11 cellular contexts compared by ENCODE assay signal in genomic region chr19:7699422-7700127, GRCh38. TPM values are rescaled to one million over a fixed set of nuclear protein-coding genes. Genes with fewer than 3 reads are reported as not detected.
DNase-seq lines count a peak whose midpoint lies in the region; ATAC-seq lines count a peak whose summit lies in the region.
"Had no signal": no experiment of that assay in that cellular context is flagged by ENCODE, and none has a peak within 500 bp of the region (broad histone marks: within the 10 kb centered on the region; RNA-seq: fewer than 3 reads in every experiment).

No MANE protein-coding gene starts in this region.

- peaks cover 23% of the 10 kb centered on the region for H3K4me1 Mint-ChIP-seq in activated CD4-positive, alpha-beta T cell treated with anti-CD3 and anti-CD28 coated beads for 36 hours
- H3K4me1 Mint-ChIP-seq in activated CD4-positive, alpha-beta T cell treated with anti-CD3 and anti-CD28 coated beads, Interleukin-2, amount 10 ng/mL, durations not matched to agents 7 days and 5 days: peaks cover 5% of the 10 kb centered on the region
- H3K4me1 Mint-ChIP-seq in activated T-helper 17 cell treated with anti-CD3 and anti-CD28 coated beads, Interleukin-2, amount 50 U/mL, for 72 hours: peaks cover 14% of the 10 kb centered on the region

- peak; percentile 78 for ATAC-seq in activated CD4-positive, alpha-beta T cell treated with anti-CD3 and anti-CD28 coated beads for 36 hours
- ATAC-seq in activated T-helper 17 cell treated with anti-CD3 and anti-CD28 coated beads, Interleukin-2, amount 50 U/mL, for 72 hours (replicated peaks): peak; percentile 90
- no peak for ATAC-seq in HG03175 (IDR thresholded peaks at IDR 0.05; ENCODE audit: unreplicated experiment)
- ATAC-seq in GM21786 (IDR thresholded peaks at IDR 0.05; ENCODE audit: unreplicated experiment): no peak

- H3K27ac Mint-ChIP-seq in activated CD4-positive, alpha-beta T cell treated with anti-CD3 and anti-CD28 coated beads for 36 hours: peak overlapping the region; percentile 39
- H3K27ac Mint-ChIP-seq in activated CD4-positive, alpha-beta T cell treated with anti-CD3 and anti-CD28 coated beads, Interleukin-2, amount 10 ng/mL, durations not matched to agents 7 days and 5 days: no peak overlapping the region
- H3K27ac Mint-ChIP-seq in activated T-helper 17 cell treated with anti-CD3 and anti-CD28 coated beads, Interleukin-2, amount 50 U/mL, for 72 hours: peak overlapping the region; percentile 89

- CTCF ChIA-PET in activated CD4-positive, alpha-beta T cell treated with anti-CD3 and anti-CD28 coated beads for 36 hours (lab: Charles Lee): interaction anchor here (0.6 to 1.5 kb wide), 4 partner anchors 19 to 131 kb away, joined by 3 to 4 read pairs (median 4); partner anchors contain the start of gene TRAPPC5
- CTCF ChIA-PET in activated CD4-positive, alpha-beta T cell treated with anti-CD3 and anti-CD28 coated beads, Interleukin-2, amount 10 ng/mL, durations not matched to agents 7 days and 5 days (lab: Charles Lee): interaction anchor here (0.6 to 1.1 kb wide), 3 partner anchors 12 to 100 kb away, joined by 3 to 6 read pairs (median 3); partner anchors contain the start of gene TRAPPC5

- POLR2A ChIA-PET in activated CD4-positive, alpha-beta T cell treated with anti-CD3 and anti-CD28 coated beads for 36 hours (lab: Charles Lee): no interaction called here
- POLR2A ChIA-PET in activated CD4-positive, alpha-beta T cell treated with anti-CD3 and anti-CD28 coated beads, Interleukin-2, amount 10 ng/mL, durations not matched to agents 7 days and 5 days (lab: Charles Lee): no interaction called here

- H3K9me3 Mint-ChIP-seq in activated CD4-positive, alpha-beta T cell treated with anti-CD3 and anti-CD28 coated beads for 36 hours (ENCODE audit: low read depth): no peaks in the 10 kb centered on the region
- H3K9me3 Mint-ChIP-seq in activated CD4-positive, alpha-beta T cell treated with anti-CD3 and anti-CD28 coated beads, Interleukin-2, amount 10 ng/mL, durations not matched to agents 7 days and 5 days: no peaks in the 10 kb centered on the region
- no peaks in the 10 kb centered on the region for H3K9me3 Mint-ChIP-seq in activated T-helper 17 cell treated with anti-CD3 and anti-CD28 coated beads, Interleukin-2, amount 50 U/mL, for 72 hours

- H3K4me3 Mint-ChIP-seq in activated CD4-positive, alpha-beta T cell treated with anti-CD3 and anti-CD28 coated beads for 36 hours: peak overlapping the region; percentile 46
- no peak overlapping the region for H3K4me3 Mint-ChIP-seq in activated CD4-positive, alpha-beta T cell treated with anti-CD3 and anti-CD28 coated beads, Interleukin-2, amount 10 ng/mL, durations not matched to agents 7 days and 5 days
- peak overlapping the region; percentile 55 for H3K4me3 Mint-ChIP-seq in activated T-helper 17 cell treated with anti-CD3 and anti-CD28 coated beads, Interleukin-2, amount 50 U/mL, for 72 hours

- peaks cover 13% of the 10 kb centered on the region for H3K27me3 Mint-ChIP-seq in activated CD4-positive, alpha-beta T cell treated with anti-CD3 and anti-CD28 coated beads for 36 hours
- peaks cover 15% of the 10 kb centered on the region for H3K27me3 Mint-ChIP-seq in activated CD4-positive, alpha-beta T cell treated with anti-CD3 and anti-CD28 coated beads, Interleukin-2, amount 10 ng/mL, durations not matched to agents 7 days and 5 days
- peaks cover 11% of the 10 kb centered on the region for H3K27me3 Mint-ChIP-seq in activated T-helper 17 cell treated with anti-CD3 and anti-CD28 coated beads, Interleukin-2, amount 50 U/mL, for 72 hours

- H3K36me3 Mint-ChIP-seq in activated CD4-positive, alpha-beta T cell treated with anti-CD3 and anti-CD28 coated beads for 36 hours (ENCODE audit: low read depth): no peaks in the 10 kb centered on the region
- no peaks in the 10 kb centered on the region for H3K36me3 Mint-ChIP-seq in activated CD4-positive, alpha-beta T cell treated with anti-CD3 and anti-CD28 coated beads, Interleukin-2, amount 10 ng/mL, durations not matched to agents 7 days and 5 days (ENCODE audit: low read depth)
- H3K36me3 Mint-ChIP-seq in activated T-helper 17 cell treated with anti-CD3 and anti-CD28 coated beads, Interleukin-2, amount 50 U/mL, for 72 hours (ENCODE audit: low read depth): no peaks in the 10 kb centered on the region

- intact Hi-C loops in activated CD4-positive, alpha-beta T cell treated with anti-CD3 and anti-CD28 coated beads for 36 hours (cut with DNase I, micrococcal nuclease): loop anchor here (2.0 to 5.0 kb wide), 3 partner anchors 38 to 73 kb away; no protein-coding TSS in a partner anchor

- peak; percentile 80 for DNase-seq in activated CD4-positive, alpha-beta T cell treated with anti-CD3 and anti-CD28 coated beads for 36 hours
- no peak for DNase-seq in activated CD4-positive, alpha-beta T cell treated with anti-CD3 and anti-CD28 coated beads, Interleukin-2, amount 10 ng/mL, durations not matched to agents 7 days and 5 days
- peak; percentile 34 for DNase-seq in M059J (ENCODE audit: low read depth)
- DNase-seq in stimulated activated CD4-positive, alpha-beta T cell treated with anti-CD3 and anti-CD28 coated beads, TNF-alpha, amount 100 ng/mL, for 48 hours (ENCODE audit: low read depth in 3 of 3): peak in 2 of 3 donors; percentile 38 to 54
- no peak for DNase-seq in mucosa of gallbladder (ENCODE audit: low spot score)
- DNase-seq: SK-N-SH had no signal

RNA-seq across cellular contexts. Expression of gene FCER2, which starts 2.4 kb away (rescaled TPM):
- 1 to 10 TPM; 2.6 to 3.5 TPM for total RNA-seq in activated CD4-positive, alpha-beta T cell treated with anti-CD3 and anti-CD28 coated beads for 36 hours
- total RNA-seq in activated CD4-positive, alpha-beta T cell treated with anti-CD3 and anti-CD28 coated beads, Interleukin-2, amount 10 ng/mL, durations not matched to agents 7 days and 5 days: under 1 TPM; 0.23 to 0.30 TPM
- total RNA-seq in M059J (2014; rRNA removed; shearing (Covaris generic)): not detected in 2 replicates
- 1 to 10 TPM in 1 of 2 donors, under 1 TPM in 1; 0.65 to 2.8 TPM for total RNA-seq in activated T-helper 17 cell treated with anti-CD3 and anti-CD28 coated beads, Interleukin-2, amount 50 U/mL, for 72 hours
- total RNA-seq in mucosa of gallbladder: 0.86 TPM
- total RNA-seq: A673, lung microvascular endothelial cell had no signal

RNA-seq across cellular contexts. Expression of gene TRAPPC5, which starts 18.9 kb away (rescaled TPM):
- total RNA-seq in activated CD4-positive, alpha-beta T cell treated with anti-CD3 and anti-CD28 coated beads for 36 hours: 10 to 100 TPM; 90.2 to 95.2 TPM
- total RNA-seq in activated CD4-positive, alpha-beta T cell treated with anti-CD3 and anti-CD28 coated beads, Interleukin-2, amount 10 ng/mL, durations not matched to agents 7 days and 5 days: 100 to 1,000 TPM; 105 to 106 TPM
- 89.9 and 101 TPM in 2 replicates for total RNA-seq in M059J (2014; rRNA removed; shearing (Covaris generic))
- 10 to 100 TPM; 61.8 to 82.5 TPM for total RNA-seq in activated T-helper 17 cell treated with anti-CD3 and anti-CD28 coated beads, Interleukin-2, amount 50 U/mL, for 72 hours
- 115 TPM for total RNA-seq in mucosa of gallbladder

RNA-seq across cellular contexts. Expression of gene MCEMP1, which starts 22.7 kb away (rescaled TPM):
- not detected for total RNA-seq in activated CD4-positive, alpha-beta T cell treated with anti-CD3 and anti-CD28 coated beads for 36 hours
- total RNA-seq in activated CD4-positive, alpha-beta T cell treated with anti-CD3 and anti-CD28 coated beads, Interleukin-2, amount 10 ng/mL, durations not matched to agents 7 days and 5 days: not detected
- total RNA-seq in M059J (2014; rRNA removed; shearing (Covaris generic)): not detected in 2 replicates
- total RNA-seq in activated T-helper 17 cell treated with anti-CD3 and anti-CD28 coated beads, Interleukin-2, amount 50 U/mL, for 72 hours: not detected
- total RNA-seq in mucosa of gallbladder: 0.14 TPM
- total RNA-seq: lung microvascular endothelial cell had no signal

RNA-seq across cellular contexts. Expression of gene RETN, which starts 30.7 kb away (rescaled TPM):
- not detected for total RNA-seq in activated CD4-positive, alpha-beta T cell treated with anti-CD3 and anti-CD28 coated beads for 36 hours
- not detected for total RNA-seq in activated CD4-positive, alpha-beta T cell treated with anti-CD3 and anti-CD28 coated beads, Interleukin-2, amount 10 ng/mL, durations not matched to agents 7 days and 5 days
- not detected in 2 replicates for total RNA-seq in M059J (2014; rRNA removed; shearing (Covaris generic))
- total RNA-seq in activated T-helper 17 cell treated with anti-CD3 and anti-CD28 coated beads, Interleukin-2, amount 50 U/mL, for 72 hours: not detected
- total RNA-seq in mucosa of gallbladder: not detected
- total RNA-seq: A673, lung microvascular endothelial cell had no signal

RNA-seq across cellular contexts. Expression of gene CLEC4G, which starts 32.3 kb away (rescaled TPM):
- total RNA-seq in activated CD4-positive, alpha-beta T cell treated with anti-CD3 and anti-CD28 coated beads for 36 hours: not detected
- total RNA-seq in activated CD4-positive, alpha-beta T cell treated with anti-CD3 and anti-CD28 coated beads, Interleukin-2, amount 10 ng/mL, durations not matched to agents 7 days and 5 days: not detected
- total RNA-seq in M059J (2014; rRNA removed; shearing (Covaris generic)): not detected in 2 replicates
- total RNA-seq in activated T-helper 17 cell treated with anti-CD3 and anti-CD28 coated beads, Interleukin-2, amount 50 U/mL, for 72 hours: not detected
- 0.83 TPM for total RNA-seq in mucosa of gallbladder
- total RNA-seq: A673, lung microvascular endothelial cell had no signal

Comparison
In these comparisons a context has a peak if more than half of its experiments do, and no peak if none do; other contexts are left out.
1. DNase-seq: peak in activated CD4-positive, alpha-beta T cell treated with anti-CD3 and anti-CD28 coated beads for 36 hours (single experiment), M059J (single experiment) and stimulated activated CD4-positive, alpha-beta T cell treated with anti-CD3 and anti-CD28 coated beads, TNF-alpha, amount 100 ng/mL, for 48 hours (2 of 3); none in activated CD4-positive, alpha-beta T cell treated with anti-CD3 and anti-CD28 coated beads, Interleukin-2, amount 10 ng/mL, durations not matched to agents 7 days and 5 days (single experiment) and mucosa of gallbladder (single experiment).
2. ATAC-seq: peak in activated CD4-positive, alpha-beta T cell treated with anti-CD3 and anti-CD28 coated beads for 36 hours (single experiment) and activated T-helper 17 cell treated with anti-CD3 and anti-CD28 coated beads, Interleukin-2, amount 50 U/mL, for 72 hours (single experiment); none in HG03175 (single experiment) and GM21786 (single experiment).